Comparison of ENCODE assay signal across 8 cellular contexts in genomic region chr3:37944243-37944955, GRCh38. TPM values are rescaled to one million over a fixed set of nuclear protein-coding genes. Genes with fewer than 3 reads are reported as not detected.
DNase-seq lines count a peak whose midpoint lies in the region; ATAC-seq and TF ChIP-seq lines count a peak whose summit lies in the region.
"Had no signal": no experiment of that assay in that cellular context is flagged by ENCODE, and none has a peak within 500 bp of the region (broad histone marks: within the 10 kb centered on the region; RNA-seq: fewer than 3 reads in every experiment).

No MANE protein-coding gene starts in this region.

- DNase-seq in RWPE1 (ENCODE audit: low spot score): no peak
- DNase-seq in epithelial cell of proximal tubule (ENCODE audit: low read depth): no peak
- no peak for DNase-seq in type B pancreatic cell (ENCODE audit: extremely low spot score, unreplicated experiment)
- DNase-seq in COLO829 (ENCODE audit: low spot score): no peak
- no peak for DNase-seq in GM19238 (ENCODE audit: insufficient read length, low spot score)
- DNase-seq: stimulated activated CD4-positive, alpha-beta T cell treated with anti-CD3 and anti-CD28 coated beads, Interleukin-1b, Interleukin-23, amount 100 ng/mL, for 48 hours had no signal

- H3K27me3 Mint-ChIP-seq in type B pancreatic cell: no peaks in the 10 kb centered on the region

- H3K4me3 ChIP-seq in epithelial cell of proximal tubule (ENCODE audit: low read depth, low read length): peak overlapping the region; percentile 12
- H3K4me3 ChIP-seq in mucosa of stomach (ENCODE audit: low read length): no peak overlapping the region

- no peaks in the 10 kb centered on the region for H3K27me3 ChIP-seq in mucosa of stomach (ENCODE audit: control insufficient read depth, insufficient read depth, low read length)

- peak overlapping the region; percentile 30 for H3K9ac ChIP-seq in mucosa of stomach (ENCODE audit: low read length)

- peak overlapping the region; percentile 97 for H3K27ac Mint-ChIP-seq in type B pancreatic cell

- no peaks in the 10 kb centered on the region for H3K36me3 ChIP-seq in mucosa of stomach (ENCODE audit: control insufficient read depth, insufficient read depth, low read length)

- TF ChIP-seq CTCF in RWPE1 (conservative IDR thresholded peaks at IDR 0.05; ENCODE audit: low read depth): no peak
- no peak for TF ChIP-seq CTCF in epithelial cell of proximal tubule (conservative IDR thresholded peaks at IDR 0.05; ENCODE audit: low read depth, low read length)
- no peak for TF ChIP-seq CTCF in type B pancreatic cell (conservative IDR thresholded peaks at IDR 0.05)

- H3K4me1 ChIP-seq in mucosa of stomach (ENCODE audit: control insufficient read depth, insufficient read depth, low read length): peaks cover 50% of the 10 kb centered on the region

- no peak for ATAC-seq in GM18858 (IDR thresholded peaks at IDR 0.05; ENCODE audit: unreplicated experiment)

- H3K27ac ChIP-seq in RWPE1: peak overlapping the region; percentile 61

- peaks cover 10% of the 10 kb centered on the region for H3K36me3 Mint-ChIP-seq in type B pancreatic cell

- POLR2A ChIA-PET in RWPE1 (lab: Yijun Ruan, JAX; ENCODE audit: low non-redundant PET): interaction anchor here (0.6 kb wide), 1 partner anchor 193 kb away, joined by 3 read pairs; the partner anchor contains the start of gene ACAA1

- H3K4me1 Mint-ChIP-seq in type B pancreatic cell (ENCODE audit: unreplicated experiment): peaks cover 64% of the 10 kb centered on the region

- CTCF ChIA-PET in RWPE1 (lab: Yijun Ruan, JAX): interaction anchor here (0.7 kb wide), 2 partner anchors 22 to 34 kb away, joined by 3 read pairs; no protein-coding TSS in a partner anchor

- no peaks in the 10 kb centered on the region for H3K9me3 ChIP-seq in mucosa of stomach (ENCODE audit: control insufficient read depth, low read length)

- no peaks in the 10 kb centered on the region for H3K9me3 Mint-ChIP-seq in type B pancreatic cell

- H3K4me3 Mint-ChIP-seq in type B pancreatic cell: peak overlapping the region; percentile 77

RNA-seq across cellular contexts. Expression of gene VILL, which starts 46.2 kb away (rescaled TPM):
- total RNA-seq in epithelial cell of proximal tubule: 5.3 and 6.1 TPM in 2 replicates
- 14.2 and 16.9 TPM in 2 replicates for total RNA-seq in type B pancreatic cell (ENCODE audit: low replicate concordance)
